ENCODE assay signal across 8 cellular contexts in the genomic region with DNA sequence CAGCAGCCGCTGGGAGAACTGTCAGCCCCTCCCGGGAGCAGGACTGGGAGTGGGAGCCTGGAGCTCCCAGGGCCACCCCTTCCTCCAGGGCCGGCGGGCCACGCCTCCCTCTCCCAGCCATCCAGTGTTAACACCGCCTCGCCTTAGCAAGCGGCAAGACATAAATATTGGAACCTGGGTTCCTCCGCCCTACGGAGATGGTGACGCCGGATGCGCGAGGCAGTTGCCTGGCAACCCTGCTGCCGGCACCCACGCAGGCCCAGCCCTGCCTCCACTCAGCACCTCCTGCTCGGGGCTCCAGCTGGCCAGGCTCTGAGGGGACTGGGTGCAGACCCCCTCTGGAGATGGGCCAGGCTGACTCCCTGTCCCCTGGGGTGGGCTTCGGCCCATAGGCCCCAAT. TPM values are rescaled to one million over a fixed set of nuclear protein-coding genes. Genes with fewer than 3 reads are reported as not detected.
DNase-seq lines count a peak whose midpoint lies in the region; ATAC-seq lines count a peak whose summit lies in the region.

No MANE protein-coding gene starts in this region.

- ATAC-seq in stimulated activated effector memory CD8-positive, alpha-beta T cell treated with anti-CD3 and anti-CD28 coated beads, Interleukin-12 subunit alpha, Interleukin-12 subunit beta, amount 100 ng/mL, for 72 hours, result no peak
- ATAC-seq in GM18517 (IDR thresholded peaks at IDR 0.05; ENCODE audit: unreplicated experiment), result no peak

- DNase-seq in NCI-H1436 (lab: John Stamatoyannopoulos, UW) (peak; percentile 75), NCI-H1436 treated with DMSO at 0.1 percent for 48 hours (lab: John Stamatoyannopoulos, UW) (no peak), NCI-H460 (ENCODE audit: extremely low read depth, low read depth) (peak; percentile 25), caudate nucleus (lab: John Stamatoyannopoulos, UW) (peak in 52 of 61 donors; percentile 1 to 92 (median 58))
- DNase-seq in stimulated activated CD4-positive, alpha-beta T cell treated with anti-CD3 and anti-CD28 coated beads, Interleukin-2, amount 100 ng/mL, for 4 hours (ENCODE audit: low read depth), result peak; percentile 17
- no peak for DNase-seq in stimulated activated effector memory CD8-positive, alpha-beta T cell treated with anti-CD3 and anti-CD28 coated beads, Interleukin-12 subunit alpha, Interleukin-12 subunit beta, amount 100 ng/mL, for 72 hours (ENCODE audit: low spot score in 2 of 2)
- DNase-seq in activated CD4-positive, CD25-positive, alpha-beta regulatory T cell treated with anti-CD3 and anti-CD28 coated beads, Interleukin-2, amount 50 U/mL, for 72 hours, result no peak

- no peaks in the 10 kb centered on the region for H3K4me1 Mint-ChIP-seq in stimulated activated effector memory CD8-positive, alpha-beta T cell treated with anti-CD3 and anti-CD28 coated beads, Interleukin-12 subunit alpha, Interleukin-12 subunit beta, amount 100 ng/mL, for 72 hours

- H3K4me3 Mint-ChIP-seq in stimulated activated effector memory CD8-positive, alpha-beta T cell treated with anti-CD3 and anti-CD28 coated beads, Interleukin-12 subunit alpha, Interleukin-12 subunit beta, amount 100 ng/mL, for 72 hours, result no peak overlapping the region

- no peak overlapping the region for H3K27ac Mint-ChIP-seq in stimulated activated effector memory CD8-positive, alpha-beta T cell treated with anti-CD3 and anti-CD28 coated beads, Interleukin-12 subunit alpha, Interleukin-12 subunit beta, amount 100 ng/mL, for 72 hours

- H3K27ac ChIP-seq in caudate nucleus (ENCODE audit: low read depth, low read length), result no peak overlapping the region

- H3K36me3 Mint-ChIP-seq in stimulated activated effector memory CD8-positive, alpha-beta T cell treated with anti-CD3 and anti-CD28 coated beads, Interleukin-12 subunit alpha, Interleukin-12 subunit beta, amount 100 ng/mL, for 72 hours, result no peaks in the 10 kb centered on the region

- H3K9me3 Mint-ChIP-seq in stimulated activated effector memory CD8-positive, alpha-beta T cell treated with anti-CD3 and anti-CD28 coated beads, Interleukin-12 subunit alpha, Interleukin-12 subunit beta, amount 100 ng/mL, for 72 hours, result no peaks in the 10 kb centered on the region

RNA-seq across cellular contexts. Expression of a gene that starts 27.4 kb away (rescaled TPM):
- total RNA-seq in NCI-H460 (2014; rRNA removed; shearing (Covaris generic)), result 3.9 and 4.2 TPM in 2 replicates
- 4.4 and 10.0 TPM in 2 replicates for polyA plus RNA-seq in NCI-H460 (2014; cell fraction: nucleus; rRNA removed)

RNA-seq across cellular contexts. Expression of a gene that starts 29.4 kb away (rescaled TPM):
- total RNA-seq in NCI-H460 (2014; rRNA removed; shearing (Covaris generic)), result not detected in 2 replicates
- polyA plus RNA-seq in NCI-H460 (2014; cell fraction: nucleus; rRNA removed), result not detected in 2 replicates

RNA-seq across cellular contexts. Expression of a gene that starts 52.9 kb away (rescaled TPM):
- total RNA-seq in NCI-H460 (2014; rRNA removed; shearing (Covaris generic)), result 0.40 TPM in 1 of 2 replicates, not detected in the other
- polyA plus RNA-seq in NCI-H460 (2014; cell fraction: nucleus; rRNA removed), result 0.20 and 1.4 TPM in 2 replicates

Comparison
In these comparisons a context has a peak if more than half of its experiments do, and no peak if none do; other contexts are left out.
1. DNase-seq: peak in NCI-H1436 (single experiment), NCI-H460 (single experiment), caudate nucleus (52 of 61) and stimulated activated CD4-positive, alpha-beta T cell treated with anti-CD3 and anti-CD28 coated beads, Interleukin-2, amount 100 ng/mL, for 4 hours (single experiment); none in NCI-H1436 treated with DMSO at 0.1 percent for 48 hours (single experiment), stimulated activated effector memory CD8-positive, alpha-beta T cell treated with anti-CD3 and anti-CD28 coated beads, Interleukin-12 subunit alpha, Interleukin-12 subunit beta, amount 100 ng/mL, for 72 hours (0 of 2) and activated CD4-positive, CD25-positive, alpha-beta regulatory T cell treated with anti-CD3 and anti-CD28 coated beads, Interleukin-2, amount 50 U/mL, for 72 hours (single experiment).